In genomic region chrX:150282953-150283352, GRCh38 we compare ENCODE assay signal across 21 cellular contexts.
"Had no signal": no experiment of that assay in that cellular context is flagged by ENCODE, and none has a peak within 500 bp of the region (broad histone marks: within the 10 kb centered on the region; RNA-seq: fewer than 3 reads in every experiment).

No MANE protein-coding gene starts in this region.

- H3K27me3 ChIP-seq: MG63, SJSA1 had no signal

- H3K27ac ChIP-seq: HL-60, SJSA1, SK-N-MC had no signal

- H3K4me3 ChIP-seq: MG63, SJSA1, SK-N-MC had no signal

- H3K9me3 ChIP-seq: MG63, SJSA1 had no signal

- DNase-seq: Karpas-422, KG1, MG63, NCI-H1092, NCI-H1436 treated with DMSO at 0.1 percent for 48 hours, NCI-H1694, NCI-H187 treated with DMSO at 0.1 percent for 48 hours, NCI-H2029 treated with DMSO at 0.1 percent for 48 hours, NCI-H2171, NCI-H226, NCI-H446, NCI-H510A, NCI-H524 treated with DMSO at 0.1 percent for 48 hours, Right ventricle myocardium superior, RPMI8226, SIG-M5 had no signal

- H3K36me3 ChIP-seq: MG63, SJSA1 had no signal

- H3K4me1 ChIP-seq: SJSA1 had no signal

- FAIRE-seq: HTR-8/SVneo, RCC 7860 had no signal
